In the genomic region with DNA sequence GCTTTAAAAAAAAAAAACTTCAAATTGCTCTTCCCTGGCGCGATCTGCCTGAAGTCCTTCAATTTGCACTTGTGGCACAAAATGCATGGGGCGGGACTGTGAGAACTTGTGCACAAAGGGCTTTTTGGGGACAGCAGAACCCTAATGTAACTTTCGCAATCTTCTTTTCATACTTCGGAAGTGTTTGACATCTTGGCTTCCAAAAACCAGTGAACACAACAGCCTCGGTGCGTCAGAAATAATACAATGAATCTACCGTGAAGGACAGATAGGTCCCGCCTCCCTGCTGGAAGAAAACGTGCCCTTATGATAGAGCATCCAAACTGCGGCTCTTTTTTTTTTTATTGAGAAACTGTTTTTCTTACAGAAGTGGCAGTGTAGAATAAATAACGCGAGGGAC, we compare ENCODE assay signal across 18 cellular contexts. TPM values are rescaled to one million over a fixed set of nuclear protein-coding genes. Genes with fewer than 3 reads are reported as not detected.
DNase-seq lines count a peak whose midpoint lies in the region; ATAC-seq and TF ChIP-seq lines count a peak whose summit lies in the region.
"Had no signal": no experiment of that assay in that cellular context is flagged by ENCODE, and none has a peak within 500 bp of the region (broad histone marks: within the 10 kb centered on the region; RNA-seq: fewer than 3 reads in every experiment).

No MANE protein-coding gene starts in this region.

- ATAC-seq in WTC11 (no peak), HG02870 (IDR thresholded peaks at IDR 0.05; ENCODE audit: unreplicated experiment) (no peak)
- no peak for ATAC-seq in naive thymus-derived CD4-positive, alpha-beta T cell
- ATAC-seq: stimulated activated naive CD8-positive, alpha-beta T cell treated with anti-CD3 and anti-CD28 coated beads, Interleukin-15, amount 100 ng/mL, for 72 hours had no signal

- H3K4me3 Mint-ChIP-seq in CD14-positive monocyte (peak overlapping the region; percentile 60 to 63), WTC11 (no peak overlapping the region)
- peak overlapping the region; percentile 60 to 89 (median 78) for H3K4me3 Mint-ChIP-seq in naive thymus-derived CD4-positive, alpha-beta T cell
- H3K4me3 Mint-ChIP-seq: stimulated activated naive CD8-positive, alpha-beta T cell treated with anti-CD3 and anti-CD28 coated beads, Interleukin-15, amount 100 ng/mL, for 72 hours had no signal

- H3K27ac ChIP-seq in naive thymus-derived CD4-positive, alpha-beta T cell (ENCODE audit: low read depth, low read length) = peak overlapping the region; percentile 56
- H3K27ac ChIP-seq in coronary artery = no peak overlapping the region
- H3K27ac ChIP-seq: KMS-11, parathyroid adenoma had no signal

- intact Hi-C loops in CD14-positive monocyte (cut with micrococcal nuclease) = no loop called here
- intact Hi-C loops in naive thymus-derived CD4-positive, alpha-beta T cell (cut with micrococcal nuclease) = no loop called here

- H3K27ac Mint-ChIP-seq in CD14-positive monocyte (peak overlapping the region; percentile 37 to 88 (median 82)), WTC11 (peak overlapping the region; percentile 36; the same call in 1 of the 2 replicates)
- H3K27ac Mint-ChIP-seq in naive thymus-derived CD4-positive, alpha-beta T cell = peak overlapping the region in 7 of 9 donors; percentile 84 to 97 (median 93)

- peaks cover 55 to 98% of the 10 kb centered on the region in 2 donors for H3K4me1 ChIP-seq in naive thymus-derived CD4-positive, alpha-beta T cell (ENCODE audit: control insufficient read depth in 2 of 2, insufficient read depth in 2 of 2, low read length in 2 of 2)
- H3K4me1 ChIP-seq: breast epithelium had no signal

- H3K9me3 Mint-ChIP-seq in CD14-positive monocyte (peaks cover 0 to 4% (median 0%) of the 10 kb centered on the region in 7 donors), WTC11 (no peaks in the 10 kb centered on the region)
- no peaks in the 10 kb centered on the region for H3K9me3 Mint-ChIP-seq in naive thymus-derived CD4-positive, alpha-beta T cell
- H3K9me3 Mint-ChIP-seq: stimulated activated naive CD8-positive, alpha-beta T cell treated with anti-CD3 and anti-CD28 coated beads, Interleukin-15, amount 100 ng/mL, for 72 hours had no signal

- in situ Hi-C loops in KBM-7 (cut with MboI; ENCODE audit: low pct_unique_long_range_greater_than_20kb, low sequenced_read_pairs) = no loop called here

- no peaks in the 10 kb centered on the region for H3K36me3 ChIP-seq in naive thymus-derived CD4-positive, alpha-beta T cell (ENCODE audit: control insufficient read depth in 2 of 3, insufficient read depth in 3 of 3, low read length in 3 of 3)
- H3K36me3 ChIP-seq: breast epithelium had no signal

- DNase-seq in AG10803 (ENCODE audit: low read depth) (peak; percentile 33), CD14-positive monocyte (ENCODE audit: low spot score) (no peak), WTC11 (ENCODE audit: low spot score) (no peak), KBM-7 (no peak), coronary artery (ENCODE audit: low spot score) (no peak), C1 segment of cervical spinal cord (lab: John Stamatoyannopoulos, UW) (no peak)
- no peak for DNase-seq in naive thymus-derived CD4-positive, alpha-beta T cell
- DNase-seq: dorsolateral prefrontal cortex; hippocampal formation; kidney glomerular epithelial cell; NCI-H1694; NCI-H510A; stimulated activated CD4-positive, alpha-beta T cell treated with anti-CD3 and anti-CD28 coated beads, Interleukin-12 subunit alpha, Interleukin-12 subunit beta, amount 100 ng/mL, for 4 hours; stimulated activated naive CD8-positive, alpha-beta T cell treated with anti-CD3 and anti-CD28 coated beads, Interleukin-15, amount 100 ng/mL, for 72 hours had no signal

- TF ChIP-seq CTCF in AG10803 (conservative IDR thresholded peaks at IDR 0.05; ENCODE audit: low read length) (no peak), CD14-positive monocyte (IDR thresholded peaks at IDR 0.05) (no peak), WTC11 (IDR thresholded peaks at IDR 0.05) (no peak), coronary artery (IDR thresholded peaks at IDR 0.05) (no peak)

- H3K36me3 Mint-ChIP-seq in CD14-positive monocyte (peaks cover 34 to 66% of the 10 kb centered on the region in 2 donors), WTC11 (peaks cover 3% of the 10 kb centered on the region; the same call in 1 of the 2 replicates)
- H3K36me3 Mint-ChIP-seq in naive thymus-derived CD4-positive, alpha-beta T cell = peaks cover 0 to 31% (median 0%) of the 10 kb centered on the region in 5 donors

- no peaks in the 10 kb centered on the region for H3K27me3 ChIP-seq in naive thymus-derived CD4-positive, alpha-beta T cell (ENCODE audit: control insufficient read depth in 2 of 2, insufficient read depth in 2 of 2, low read length in 2 of 2)
- H3K27me3 ChIP-seq: breast epithelium, dorsolateral prefrontal cortex had no signal

- POLR2A ChIA-PET in WTC11 (lab: Charles Lee) = no interaction called here
- POLR2A ChIA-PET in naive thymus-derived CD4-positive, alpha-beta T cell (lab: Charles Lee) = interaction anchor here (0.7 to 35.0 kb wide), 7 partner anchors 1 to 836 kb away, joined by 3 to 4370 read pairs (median 4); a partner anchor contains a TSS

- no peaks in the 10 kb centered on the region for H3K9me3 ChIP-seq in naive thymus-derived CD4-positive, alpha-beta T cell (ENCODE audit: control insufficient read depth in 2 of 3, low read length in 3 of 3)
- H3K9me3 ChIP-seq: breast epithelium had no signal

- H3K4me3 ChIP-seq in AG10803 (ENCODE audit: low read length) (peak overlapping the region; percentile 15; the same call in 1 of the 2 replicates), coronary artery (no peak overlapping the region)
- H3K4me3 ChIP-seq in naive thymus-derived CD4-positive, alpha-beta T cell (ENCODE audit: low read length) = no peak overlapping the region
- H3K4me3 ChIP-seq: breast epithelium, dorsolateral prefrontal cortex had no signal

- H3K27me3 Mint-ChIP-seq in CD14-positive monocyte (ENCODE audit: low read depth in 3 of 3) = peaks cover 0 to 8% (median 0%) of the 10 kb centered on the region in 3 donors
- H3K27me3 Mint-ChIP-seq in WTC11 (ENCODE audit: low read depth) = no peaks in the 10 kb centered on the region
- peaks cover 0 to 4% (median 0%) of the 10 kb centered on the region in 5 donors for H3K27me3 Mint-ChIP-seq in naive thymus-derived CD4-positive, alpha-beta T cell

- H3K4me1 Mint-ChIP-seq in CD14-positive monocyte = peaks cover 87% of the 10 kb centered on the region
- H3K4me1 Mint-ChIP-seq in WTC11 = peaks cover 10% of the 10 kb centered on the region
- H3K4me1 Mint-ChIP-seq in naive thymus-derived CD4-positive, alpha-beta T cell = peaks cover 78 to 99% (median 83%) of the 10 kb centered on the region in 7 donors

- CTCF ChIA-PET in WTC11 (lab: Charles Lee) = interaction anchor here (1.2 to 3.7 kb wide), 3 partner anchors 15 to 25 kb away, joined by 3 to 15 read pairs (median 12); no protein-coding TSS in a partner anchor
- CTCF ChIA-PET in naive thymus-derived CD4-positive, alpha-beta T cell (lab: Charles Lee) = interaction anchor here (1.1 to 2.7 kb wide), 7 partner anchors 9 to 30 kb away, joined by 3 to 11 read pairs (median 5); no protein-coding TSS in a partner anchor

TF ChIP-seq in WTC11, 78 proteins besides CTCF, POLR2A, EP300 and RAD21 (continues in another document):
- TF ChIP-seq ZNF263 (CRISPR knock-in tag; IDR thresholded peaks at IDR 0.05; ENCODE audit: low read depth) (no peak), NFYB (CRISPR knock-in tag; conservative IDR thresholded peaks at IDR 0.05; ENCODE audit: low read depth) (no peak), HMGA2 (CRISPR knock-in tag; IDR thresholded peaks at IDR 0.05) (no peak), IRF2 (CRISPR knock-in tag; IDR thresholded peaks at IDR 0.05; ENCODE audit: borderline replicate concordance, low read depth) (no peak), TEAD4 (CRISPR knock-in tag; IDR thresholded peaks at IDR 0.05) (no peak), CBFB (CRISPR knock-in tag; IDR thresholded peaks at IDR 0.05; ENCODE audit: low read depth) (no peak), GTF2I (CRISPR knock-in tag; conservative IDR thresholded peaks at IDR 0.05) (no peak)
- TF ChIP-seq, protein P1, sequence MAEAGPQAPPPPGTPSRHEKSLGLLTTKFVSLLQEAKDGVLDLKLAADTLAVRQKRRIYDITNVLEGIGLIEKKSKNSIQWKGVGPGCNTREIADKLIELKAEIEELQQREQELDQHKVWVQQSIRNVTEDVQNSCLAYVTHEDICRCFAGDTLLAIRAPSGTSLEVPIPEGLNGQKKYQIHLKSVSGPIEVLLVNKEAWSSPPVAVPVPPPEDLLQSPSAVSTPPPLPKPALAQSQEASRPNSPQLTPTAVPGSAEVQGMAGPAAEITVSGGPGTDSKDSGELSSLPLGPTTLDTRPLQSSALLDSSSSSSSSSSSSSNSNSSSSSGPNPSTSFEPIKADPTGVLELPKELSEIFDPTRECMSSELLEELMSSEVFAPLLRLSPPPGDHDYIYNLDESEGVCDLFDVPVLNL (CRISPR knock-in tag; IDR thresholded peaks at IDR 0.05; ENCODE audit: borderline replicate concordance, low read depth) = no peak
- TF ChIP-seq, protein P2, sequence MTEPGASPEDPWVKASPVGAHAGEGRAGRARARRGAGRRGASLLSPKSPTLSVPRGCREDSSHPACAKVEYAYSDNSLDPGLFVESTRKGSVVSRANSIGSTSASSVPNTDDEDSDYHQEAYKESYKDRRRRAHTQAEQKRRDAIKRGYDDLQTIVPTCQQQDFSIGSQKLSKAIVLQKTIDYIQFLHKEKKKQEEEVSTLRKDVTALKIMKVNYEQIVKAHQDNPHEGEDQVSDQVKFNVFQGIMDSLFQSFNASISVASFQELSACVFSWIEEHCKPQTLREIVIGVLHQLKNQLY (CRISPR knock-in tag; IDR thresholded peaks at IDR 0.05) = no peak
- TF ChIP-seq, protein P3, sequence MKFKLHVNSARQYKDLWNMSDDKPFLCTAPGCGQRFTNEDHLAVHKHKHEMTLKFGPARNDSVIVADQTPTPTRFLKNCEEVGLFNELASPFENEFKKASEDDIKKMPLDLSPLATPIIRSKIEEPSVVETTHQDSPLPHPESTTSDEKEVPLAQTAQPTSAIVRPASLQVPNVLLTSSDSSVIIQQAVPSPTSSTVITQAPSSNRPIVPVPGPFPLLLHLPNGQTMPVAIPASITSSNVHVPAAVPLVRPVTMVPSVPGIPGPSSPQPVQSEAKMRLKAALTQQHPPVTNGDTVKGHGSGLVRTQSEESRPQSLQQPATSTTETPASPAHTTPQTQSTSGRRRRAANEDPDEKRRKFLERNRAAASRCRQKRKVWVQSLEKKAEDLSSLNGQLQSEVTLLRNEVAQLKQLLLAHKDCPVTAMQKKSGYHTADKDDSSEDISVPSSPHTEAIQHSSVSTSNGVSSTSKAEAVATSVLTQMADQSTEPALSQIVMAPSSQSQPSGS (CRISPR knock-in tag; IDR thresholded peaks at IDR 0.05; ENCODE audit: borderline replicate concordance, low read depth) = no peak

RNA-seq across cellular contexts. Expression of a gene that starts 36.6 kb away (rescaled TPM):
- polyA plus RNA-seq in CD14-positive monocyte = 10 to 100 TPM; 34.0 to 51.4 TPM
- 0.82 to 1.1 TPM (median 1.0 TPM) in 3 replicates for total RNA-seq in WTC11 (2021)
- total RNA-seq in naive thymus-derived CD4-positive, alpha-beta T cell = 100 to 1,000 TPM; 195 to 630 (median 466) TPM
- 100 to 1,000 TPM; 119 to 149 TPM for polyA plus RNA-seq in naive thymus-derived CD4-positive, alpha-beta T cell

Comparison
In these comparisons a context has a peak if more than half of its experiments do, and no peak if none do; other contexts are left out.
1. H3K27ac Mint-ChIP-seq: peak in every context shown above with its lines; median percentile 93 in naive thymus-derived CD4-positive, alpha-beta T cell; 82 in CD14-positive monocyte; 36 in WTC11.
2. RNA of a gene that starts 36.6 kb away (total RNA-seq): 195 to 630 TPM in naive thymus-derived CD4-positive, alpha-beta T cell; 0.82 to 1.1 TPM in WTC11; every median in the first group is over 10 times any median in the second.